ENCODE assay signal across 9 cellular contexts in the genomic region with DNA sequence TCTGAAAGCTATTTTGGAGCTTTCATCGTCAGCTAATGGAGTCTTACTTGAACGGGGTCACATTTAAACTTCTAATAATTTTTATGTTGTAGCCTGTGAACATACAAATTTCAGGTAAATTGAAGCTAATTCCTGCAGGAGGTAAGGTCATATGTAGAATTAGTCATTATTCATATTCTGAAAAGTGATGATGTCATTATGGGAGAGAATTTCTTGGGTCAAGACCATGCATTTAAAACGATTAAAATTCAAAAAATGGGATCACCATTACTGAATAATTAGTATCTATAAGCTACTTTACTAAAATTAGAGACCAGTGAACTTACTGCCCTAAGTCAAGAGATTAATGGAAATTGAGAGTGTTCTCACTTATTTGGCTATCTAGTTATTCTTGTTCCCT.
"Had no signal": no experiment of that assay in that cellular context is flagged by ENCODE, and none has a peak within 500 bp of the region (broad histone marks: within the 10 kb centered on the region; RNA-seq: fewer than 3 reads in every experiment).

No MANE protein-coding gene starts in this region.

- H3K36me3 ChIP-seq: HAP-1 had no signal

- H3K36me3 Mint-ChIP-seq: IgD-negative memory B cell had no signal

- H2AFZ ChIP-seq: GM23248 had no signal

- H3K27ac ChIP-seq: GM23248, KMS-11 had no signal

- FAIRE-seq: HTR-8/SVneo had no signal

- H3K4me1 Mint-ChIP-seq: IgD-negative memory B cell had no signal

- H3K27ac Mint-ChIP-seq: IgD-negative memory B cell had no signal

- H3K27me3 Mint-ChIP-seq: IgD-negative memory B cell had no signal

- H3K9ac ChIP-seq: GM23248, KMS-11 had no signal

- H3K4me2 ChIP-seq: KMS-11 had no signal

- ATAC-seq: HCT116 had no signal

- H3K4me3 ChIP-seq: GM23248, HAP-1 had no signal

- H3K9me3 ChIP-seq: HAP-1 had no signal

- H3K4me3 Mint-ChIP-seq: IgD-negative memory B cell had no signal

- DNase-seq: GM23248, GOT3, H7, KBM-7 had no signal
